1 cellular context compared by ENCODE assay signal in genomic region chr5:88235828-88236227, GRCh38.
TF ChIP-seq lines count a peak whose summit lies in the region.

No MANE protein-coding gene starts in this region.

TF ChIP-seq in WTC11, 78 proteins besides CTCF, POLR2A, EP300 and RAD21 (continued from another document):
- TF ChIP-seq, protein P1, sequence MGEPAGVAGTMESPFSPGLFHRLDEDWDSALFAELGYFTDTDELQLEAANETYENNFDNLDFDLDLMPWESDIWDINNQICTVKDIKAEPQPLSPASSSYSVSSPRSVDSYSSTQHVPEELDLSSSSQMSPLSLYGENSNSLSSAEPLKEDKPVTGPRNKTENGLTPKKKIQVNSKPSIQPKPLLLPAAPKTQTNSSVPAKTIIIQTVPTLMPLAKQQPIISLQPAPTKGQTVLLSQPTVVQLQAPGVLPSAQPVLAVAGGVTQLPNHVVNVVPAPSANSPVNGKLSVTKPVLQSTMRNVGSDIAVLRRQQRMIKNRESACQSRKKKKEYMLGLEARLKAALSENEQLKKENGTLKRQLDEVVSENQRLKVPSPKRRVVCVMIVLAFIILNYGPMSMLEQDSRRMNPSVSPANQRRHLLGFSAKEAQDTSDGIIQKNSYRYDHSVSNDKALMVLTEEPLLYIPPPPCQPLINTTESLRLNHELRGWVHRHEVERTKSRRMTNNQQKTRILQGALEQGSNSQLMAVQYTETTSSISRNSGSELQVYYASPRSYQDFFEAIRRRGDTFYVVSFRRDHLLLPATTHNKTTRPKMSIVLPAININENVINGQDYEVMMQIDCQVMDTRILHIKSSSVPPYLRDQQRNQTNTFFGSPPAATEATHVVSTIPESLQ (CRISPR knock-in tag; IDR thresholded peaks at IDR 0.05) = no peak
- TF ChIP-seq KAT7 (CRISPR knock-in tag; IDR thresholded peaks at IDR 0.05; ENCODE audit: borderline replicate concordance) = no peak
- TF ChIP-seq, protein P2, sequence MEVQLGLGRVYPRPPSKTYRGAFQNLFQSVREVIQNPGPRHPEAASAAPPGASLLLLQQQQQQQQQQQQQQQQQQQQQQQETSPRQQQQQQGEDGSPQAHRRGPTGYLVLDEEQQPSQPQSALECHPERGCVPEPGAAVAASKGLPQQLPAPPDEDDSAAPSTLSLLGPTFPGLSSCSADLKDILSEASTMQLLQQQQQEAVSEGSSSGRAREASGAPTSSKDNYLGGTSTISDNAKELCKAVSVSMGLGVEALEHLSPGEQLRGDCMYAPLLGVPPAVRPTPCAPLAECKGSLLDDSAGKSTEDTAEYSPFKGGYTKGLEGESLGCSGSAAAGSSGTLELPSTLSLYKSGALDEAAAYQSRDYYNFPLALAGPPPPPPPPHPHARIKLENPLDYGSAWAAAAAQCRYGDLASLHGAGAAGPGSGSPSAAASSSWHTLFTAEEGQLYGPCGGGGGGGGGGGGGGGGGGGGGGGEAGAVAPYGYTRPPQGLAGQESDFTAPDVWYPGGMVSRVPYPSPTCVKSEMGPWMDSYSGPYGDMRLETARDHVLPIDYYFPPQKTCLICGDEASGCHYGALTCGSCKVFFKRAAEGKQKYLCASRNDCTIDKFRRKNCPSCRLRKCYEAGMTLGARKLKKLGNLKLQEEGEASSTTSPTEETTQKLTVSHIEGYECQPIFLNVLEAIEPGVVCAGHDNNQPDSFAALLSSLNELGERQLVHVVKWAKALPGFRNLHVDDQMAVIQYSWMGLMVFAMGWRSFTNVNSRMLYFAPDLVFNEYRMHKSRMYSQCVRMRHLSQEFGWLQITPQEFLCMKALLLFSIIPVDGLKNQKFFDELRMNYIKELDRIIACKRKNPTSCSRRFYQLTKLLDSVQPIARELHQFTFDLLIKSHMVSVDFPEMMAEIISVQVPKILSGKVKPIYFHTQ (CRISPR knock-in tag; IDR thresholded peaks at IDR 0.05) = no peak
- TF ChIP-seq ZNF219 (CRISPR knock-in tag; IDR thresholded peaks at IDR 0.05; ENCODE audit: borderline replicate concordance) = no peak
